32 cellular contexts compared by ENCODE assay signal in the genomic region with DNA sequence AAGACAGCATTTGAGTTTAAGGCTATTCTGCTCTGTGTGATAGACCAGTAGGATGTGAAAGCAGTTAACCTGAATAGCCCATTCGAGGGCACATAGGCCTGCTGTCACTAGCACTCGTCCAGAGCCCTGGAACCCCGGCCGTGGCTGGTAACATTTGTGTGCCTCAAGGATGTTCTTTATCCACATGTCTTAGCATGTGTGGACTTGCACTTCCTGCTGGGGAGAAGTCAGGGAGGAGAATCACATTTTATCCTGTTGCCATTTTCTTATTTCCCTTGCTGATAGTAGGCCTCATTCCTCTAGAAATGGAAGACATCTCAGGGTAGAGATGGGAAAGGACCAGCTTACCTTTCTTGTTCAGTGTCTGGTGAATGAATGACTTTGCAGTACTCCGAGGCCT.
"Had no signal": no experiment of that assay in that cellular context is flagged by ENCODE, and none has a peak within 500 bp of the region (broad histone marks: within the 10 kb centered on the region; RNA-seq: fewer than 3 reads in every experiment).

No MANE protein-coding gene starts in this region.

- H3K9me3 ChIP-seq: gastrocnemius medialis, heart left ventricle had no signal

- H3K9me3 Mint-ChIP-seq: activated B cell treated with CpG ODN at 0.5 μM for 24 hours; activated CD8-positive, alpha-beta T cell treated with anti-CD3 and anti-CD28 coated beads for 36 hours; activated T-cell treated with anti-CD3 and anti-CD28 coated beads, Interleukin-2, amount 50 U/mL, for 4 hours; activated T-helper 17 cell treated with anti-CD3 and anti-CD28 coated beads, Interleukin-2, amount 50 U/mL, for 72 hours; effector memory CD8-positive, alpha-beta T cell; T-helper 2 cell treated with Interferon-gamma antibody and Interleukin-4, amounts not matched to agents 5 μg/mL and 100 μg/mL, for 36 hours had no signal

- H3K4me3 Mint-ChIP-seq: activated B cell treated with CpG ODN at 0.5 μM for 24 hours; activated CD8-positive, alpha-beta T cell treated with anti-CD3 and anti-CD28 coated beads for 36 hours; activated naive CD8-positive, alpha-beta T cell; activated T-cell treated with anti-CD3 and anti-CD28 coated beads, Interleukin-2, amount 50 U/mL, for 4 hours; activated T-helper 17 cell treated with anti-CD3 and anti-CD28 coated beads, Interleukin-2, amount 50 U/mL, for 72 hours; effector memory CD8-positive, alpha-beta T cell; T-helper 17 cell; T-helper 2 cell treated with Interferon-gamma antibody and Interleukin-4, amounts not matched to agents 5 μg/mL and 100 μg/mL, for 36 hours had no signal

- H3K27ac Mint-ChIP-seq: activated B cell treated with CpG ODN at 0.5 μM for 24 hours; activated CD8-positive, alpha-beta T cell treated with anti-CD3 and anti-CD28 coated beads for 36 hours; activated naive CD8-positive, alpha-beta T cell; activated T-helper 17 cell treated with anti-CD3 and anti-CD28 coated beads, Interleukin-2, amount 50 U/mL, for 72 hours; T-helper 17 cell; T-helper 2 cell treated with Interferon-gamma antibody and Interleukin-4, amounts not matched to agents 5 μg/mL and 100 μg/mL, for 36 hours had no signal

- H3K27ac ChIP-seq: epithelial cell of prostate, gastrocnemius medialis, heart left ventricle, WERI-Rb-1 had no signal

- H3K27me3 ChIP-seq: brain microvascular endothelial cell, gastrocnemius medialis, heart left ventricle had no signal

- H3K27me3 Mint-ChIP-seq: activated B cell treated with CpG ODN at 0.5 μM for 24 hours; activated CD8-positive, alpha-beta T cell treated with anti-CD3 and anti-CD28 coated beads for 36 hours; activated naive CD8-positive, alpha-beta T cell; activated T-helper 17 cell treated with anti-CD3 and anti-CD28 coated beads, Interleukin-2, amount 50 U/mL, for 72 hours; effector memory CD8-positive, alpha-beta T cell; T-helper 17 cell had no signal

- DNase-seq: activated B cell treated with CpG ODN at 0.5 μM for 24 hours; activated CD4-positive, alpha-beta T cell treated with anti-CD3 and anti-CD28 coated beads for 48 hours; activated CD4-positive, alpha-beta T cell treated with anti-CD3 and anti-CD28 coated beads, Interleukin-2, amount 50 U/mL, for 1 hour; activated CD4-positive, alpha-beta T cell treated with anti-CD3 and anti-CD28 coated beads, Interleukin-2, amount 50 U/mL, for 48 hours; activated CD8-positive, alpha-beta memory T cell treated with anti-CD3 and anti-CD28 coated beads for 24 hours; activated CD8-positive, alpha-beta T cell treated with anti-CD3 and anti-CD28 coated beads for 36 hours; activated effector memory CD4-positive, alpha-beta T cell treated with Interleukin-2 at 50 U/mL for 16 hours; activated gamma-delta T cell treated with Interleukin-2 at 50 U/mL for 16 hours; activated naive CD4-positive, alpha-beta T cell treated with anti-CD3 and anti-CD28 coated beads, Interleukin-2, amount 50 U/mL, for 16 hours; activated naive CD4-positive, alpha-beta T cell treated with Interleukin-2 at 50 U/mL for 16 hours; activated T-cell treated with anti-CD3 and anti-CD28 coated beads, Interleukin-2, amount 50 U/mL, for 4 hours; amniotic stem cell; anterior cingulate cortex; brain microvascular endothelial cell; caudate nucleus; cortex of kidney; dermis blood vessel endothelial cell; effector CD4-positive, alpha-beta T cell; effector memory CD8-positive, alpha-beta T cell; foreskin fibroblast; gastrocnemius medialis; glutamatergic neuron; heart left ventricle; T-helper 1 cell; T-helper 17 cell; T1000; WERI-Rb-1 had no signal

- ATAC-seq: activated CD4-positive, CD25-positive, alpha-beta regulatory T cell treated with anti-CD3 and anti-CD28 coated beads, Interleukin-2, amount 50 U/mL, for 24 hours; activated CD8-positive, alpha-beta T cell treated with anti-CD3 and anti-CD28 coated beads for 36 hours; activated T-cell treated with anti-CD3 and anti-CD28 coated beads, Interleukin-2, amount 50 U/mL, for 4 hours; activated T-helper 17 cell treated with anti-CD3 and anti-CD28 coated beads, Interleukin-2, amount 50 U/mL, for 72 hours; effector memory CD8-positive, alpha-beta T cell; gastrocnemius medialis; heart left ventricle; T-helper 17 cell had no signal

- H3K4me3 ChIP-seq: gastrocnemius medialis, heart left ventricle had no signal
